8 cellular contexts compared by ENCODE assay signal in the genomic region with DNA sequence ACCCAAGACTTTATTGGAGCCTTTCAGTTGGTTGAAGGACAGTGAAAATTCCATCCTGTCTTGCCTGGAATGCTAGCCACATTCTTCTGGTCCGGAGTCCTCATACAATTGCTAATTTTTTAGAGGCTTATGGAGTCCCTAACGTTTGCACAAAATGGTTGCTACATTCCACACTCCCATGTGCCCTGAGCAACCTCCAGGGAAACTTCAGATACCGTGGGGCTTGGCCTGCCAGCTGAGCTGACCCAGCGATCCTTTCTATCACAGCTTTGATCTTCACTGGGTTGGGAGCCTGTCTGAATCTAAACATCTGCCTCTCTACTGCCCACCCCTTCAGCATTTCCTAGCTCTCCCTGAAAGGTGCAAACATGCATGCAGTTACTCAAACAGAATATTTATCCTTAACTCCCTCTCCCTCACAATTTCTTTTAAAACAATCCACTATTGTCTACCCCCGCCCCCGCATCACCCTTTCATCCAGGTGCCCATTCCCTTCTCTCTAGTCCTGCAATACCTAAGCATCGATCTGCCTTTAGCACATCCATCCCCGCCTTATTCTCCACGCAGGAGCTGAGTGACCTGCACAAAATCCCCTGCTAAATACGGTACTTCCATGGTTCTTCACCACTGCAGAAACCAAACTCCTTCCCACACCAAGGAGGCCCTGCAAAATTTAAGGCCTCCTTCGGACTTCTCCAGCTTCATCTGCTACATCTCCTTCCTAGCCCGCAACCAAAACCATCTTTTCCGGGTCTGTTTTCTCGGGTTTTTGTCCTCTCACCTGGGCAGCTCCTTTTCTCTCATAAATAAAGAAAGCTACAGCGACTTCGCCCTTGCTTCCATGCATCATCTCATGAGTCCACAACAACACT. TPM values are rescaled to one million over a fixed set of nuclear protein-coding genes. Genes with fewer than 3 reads are reported as not detected.
DNase-seq lines count a peak whose midpoint lies in the region; ATAC-seq, FAIRE-seq and TF ChIP-seq lines count a peak whose summit lies in the region.

No MANE protein-coding gene starts in this region.

- DNase-seq in NCI-H748 treated with DMSO at 0.1 percent for 48 hours (lab: John Stamatoyannopoulos, UW) (peak; percentile 0), NCI-H748 (lab: John Stamatoyannopoulos, UW; ENCODE audit: unreplicated experiment) (no peak), T-helper 17 cell (no peak), fibroblast of the aortic adventitia (ENCODE audit: low read depth) (peak; percentile 18), renal cortical epithelial cell (ENCODE audit: low read depth) (peak; percentile 11), AG20443 (ENCODE audit: low spot score) (no peak), HTR-8/SVneo (ENCODE audit: insufficient read length, low spot score) (no peak), COLO668 (lab: John Stamatoyannopoulos, UW; ENCODE audit: unreplicated experiment) (no peak)

- no peak for TF ChIP-seq CTCF in fibroblast of the aortic adventitia (IDR thresholded peaks at IDR 0.05; ENCODE audit: insufficient read depth, low read length)

- ATAC-seq in T-helper 17 cell, result no peak

- H3K27me3 Mint-ChIP-seq in T-helper 17 cell, result no peaks in the 10 kb centered on the region

- no peaks in the 10 kb centered on the region for H3K36me3 Mint-ChIP-seq in T-helper 17 cell (ENCODE audit: low read depth)

- peak overlapping the region; percentile 98 for H3K27ac Mint-ChIP-seq in T-helper 17 cell

- H3K9me3 ChIP-seq in T-helper 17 cell (ENCODE audit: control insufficient read depth, low read length, poor library complexity, severe bottlenecking), result no peaks in the 10 kb centered on the region

- H3K4me3 ChIP-seq in fibroblast of the aortic adventitia (ENCODE audit: low read depth, low read length), result peak overlapping the region; percentile 82

- FAIRE-seq in HTR-8/SVneo (lab: Jason Lieb, UNC), result no peak

- peaks cover 36% of the 10 kb centered on the region for H3K4me1 Mint-ChIP-seq in T-helper 17 cell

- H3K4me3 Mint-ChIP-seq in T-helper 17 cell, result peak overlapping the region; percentile 98

RNA-seq across cellular contexts. Expression of a gene that starts 0.8 kb away (rescaled TPM):
- 1 to 10 TPM; 5.8 to 8.0 TPM for total RNA-seq in T-helper 17 cell
- 6.2 and 21.3 TPM in 2 replicates for total RNA-seq in fibroblast of the aortic adventitia (ENCODE audit: low replicate concordance)
- 11.6 and 12.5 TPM in 2 replicates for total RNA-seq in renal cortical epithelial cell

Comparison
In these comparisons a context has a peak if more than half of its experiments do, and no peak if none do; other contexts are left out.
1. DNase-seq: peak in NCI-H748 treated with DMSO at 0.1 percent for 48 hours (single experiment), fibroblast of the aortic adventitia (single experiment) and renal cortical epithelial cell (single experiment); none in NCI-H748 (single experiment), T-helper 17 cell (0 of 3), AG20443 (single experiment), HTR-8/SVneo (single experiment) and COLO668 (single experiment).